ENCODE assay signal across 8 cellular contexts in the genomic region with DNA sequence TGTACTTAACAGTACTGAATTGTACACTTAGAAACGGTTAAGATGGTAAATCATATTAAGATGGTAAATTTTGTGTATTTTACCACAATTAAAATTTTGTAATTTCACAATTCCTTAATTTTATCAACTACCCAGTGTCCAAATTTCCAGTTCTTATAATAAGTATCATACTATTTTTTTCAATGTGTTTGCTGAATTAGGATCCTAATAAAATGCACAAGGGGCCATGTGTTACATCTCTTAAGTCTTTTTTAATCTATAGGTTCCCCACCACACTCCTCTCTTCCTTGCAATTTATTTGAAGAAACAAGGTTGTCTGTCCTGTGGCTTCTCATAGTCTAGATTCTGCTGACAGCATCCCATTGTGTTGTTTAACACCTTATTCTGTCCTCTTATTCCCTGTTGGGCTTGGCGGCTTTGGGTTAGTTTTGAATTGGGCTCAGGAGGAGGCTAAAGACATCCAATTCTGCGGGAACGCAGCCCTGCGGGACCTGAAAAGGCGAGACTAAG. TPM values are rescaled to one million over a fixed set of nuclear protein-coding genes. Genes with fewer than 3 reads are reported as not detected.
A peak's percentile ranks its signal among the peaks of the same experiment; 100 is the strongest.
DNase-seq lines count a peak whose midpoint lies in the region; ATAC-seq and TF ChIP-seq lines count a peak whose summit lies in the region.

No MANE protein-coding gene starts in this region.

- no peaks in the 10 kb centered on the region for H3K27me3 Mint-ChIP-seq in activated B cell treated with CpG ODN at 0.5 μM for 24 hours

- H3K36me3 ChIP-seq in thyroid gland: no peaks in the 10 kb centered on the region

- DNase-seq in activated B cell treated with CpG ODN at 0.5 μM for 24 hours (no peak), thyroid gland (no peak), RPMI8226 (no peak), NCI-H1417 treated with DMSO at 0.1 percent for 48 hours (lab: John Stamatoyannopoulos, UW) (no peak), nucleus accumbens (lab: John Stamatoyannopoulos, UW) (no peak)

- ATAC-seq in GM18511 (IDR thresholded peaks at IDR 0.05; ENCODE audit: unreplicated experiment) (peak; percentile 38), HG02798 (IDR thresholded peaks at IDR 0.05; ENCODE audit: poor library complexity, unreplicated experiment) (peak; percentile 32), activated B cell treated with CpG ODN at 0.5 μM for 24 hours (ENCODE audit: low read depth) (no peak)

- H3K9me3 ChIP-seq in iPS-18c (ENCODE audit: control insufficient read depth, insufficient read depth, low read length): no peaks in the 10 kb centered on the region
- no peaks in the 10 kb centered on the region for H3K9me3 ChIP-seq in thyroid gland

- no peaks in the 10 kb centered on the region for H3K27me3 ChIP-seq in thyroid gland

- H3K4me3 ChIP-seq in iPS-18c (ENCODE audit: insufficient read depth, low read depth, low read length) (peak overlapping the region; percentile 40), thyroid gland (replicated peaks in 1 of 3) (peak overlapping the region in 2 of 3 donors; percentile 15 to 66)

- peak overlapping the region; percentile 90 for H3K4me3 Mint-ChIP-seq in activated B cell treated with CpG ODN at 0.5 μM for 24 hours

- no peak for TF ChIP-seq POLR2A in thyroid gland (IDR thresholded peaks at IDR 0.05)

- POLR2A ChIA-PET in activated B cell treated with CpG ODN at 0.5 μM for 24 hours (lab: Charles Lee): interaction anchor here (0.6 to 1.5 kb wide), 6 partner anchors 9 to 1331 kb away, joined by 3 to 6 read pairs (median 3); partner anchors contain the start of gene SCML1

- TF ChIP-seq CTCF in activated B cell treated with CpG ODN at 0.5 μM for 24 hours (IDR thresholded peaks at IDR 0.05) (no peak), thyroid gland (IDR thresholded peaks at IDR 0.05) (no peak)

- CTCF ChIA-PET in activated B cell treated with CpG ODN at 0.5 μM for 24 hours (lab: Charles Lee): no interaction called here

- intact Hi-C loops in activated B cell treated with CpG ODN at 0.5 μM for 24 hours (cut with micrococcal nuclease): loop anchor here (1.0 to 10.0 kb wide), 9 partner anchors 8 to 1953 kb away; partner anchors contain the start of genes AP1S2, CA5B, FANCB and MOSPD2
- intact Hi-C loops in thyroid gland (cut with DNase I): loop anchor here (10.0 kb wide), 1 partner anchor 66 kb away; the partner anchor contains the start of gene TXLNG

- no peaks in the 10 kb centered on the region for H3K9me3 Mint-ChIP-seq in activated B cell treated with CpG ODN at 0.5 μM for 24 hours

- H3K27ac Mint-ChIP-seq in activated B cell treated with CpG ODN at 0.5 μM for 24 hours: peak overlapping the region; percentile 94

- H3K27ac ChIP-seq in thyroid gland: peak overlapping the region; percentile 78 to 93 (median 84)

- peaks cover 9 to 12% of the 10 kb centered on the region in 2 donors for H3K4me1 ChIP-seq in thyroid gland

- H3K36me3 Mint-ChIP-seq in activated B cell treated with CpG ODN at 0.5 μM for 24 hours (ENCODE audit: low read depth): peaks cover 2% of the 10 kb centered on the region

- 11 to 23% methylated on average over 4 to 6 of the region's 6 CpGs for WGBS in thyroid gland, 2 donors

- H3K4me1 Mint-ChIP-seq in activated B cell treated with CpG ODN at 0.5 μM for 24 hours: peaks cover 15% of the 10 kb centered on the region

RNA-seq across cellular contexts. Expression of gene SYAP1, which starts 0.5 kb away (rescaled TPM):
- total RNA-seq in activated B cell treated with CpG ODN at 0.5 μM for 24 hours: 14.9 and 16.8 TPM in 2 replicates
- 10 to 100 TPM; 24.7 to 34.2 (median 31.0) TPM for total RNA-seq in thyroid gland

RNA-seq across cellular contexts. Expression of gene CTPS2, which starts 6.4 kb away (rescaled TPM):
- total RNA-seq in activated B cell treated with CpG ODN at 0.5 μM for 24 hours: 8.0 and 9.9 TPM in 2 replicates
- total RNA-seq in thyroid gland: 10 to 100 TPM; 15.9 to 25.0 (median 19.3) TPM
